Comparison of ENCODE assay signal across 8 cellular contexts in genomic region chr19:2457394-2458037, GRCh38. TPM values are rescaled to one million over a fixed set of nuclear protein-coding genes. Genes with fewer than 3 reads are reported as not detected.
A peak's percentile ranks its signal among the peaks of the same experiment; 100 is the strongest.
DNase-seq lines count a peak whose midpoint lies in the region; ATAC-seq and TF ChIP-seq lines count a peak whose summit lies in the region.

No MANE protein-coding gene starts in this region.

- H3K27me3 ChIP-seq in right atrium auricular region = no peaks in the 10 kb centered on the region
- no peaks in the 10 kb centered on the region for H3K27me3 ChIP-seq in brain microvascular endothelial cell (replicated peaks)
- H3K27me3 ChIP-seq in mucosa of rectum (ENCODE audit: control insufficient read depth in 2 of 2, insufficient read depth in 2 of 2, low read length in 2 of 2) = no peaks in the 10 kb centered on the region

- peak overlapping the region; percentile 29 to 94 for H3K4me3 ChIP-seq in right atrium auricular region
- H3K4me3 ChIP-seq in brain microvascular endothelial cell (ENCODE audit: low read depth, low read length) = peak overlapping the region; percentile 41
- H3K4me3 ChIP-seq in mucosa of rectum (ENCODE audit: low read length in 2 of 2) = peak overlapping the region; percentile 72 to 76

- H3K36me3 ChIP-seq in right atrium auricular region = no peaks in the 10 kb centered on the region
- H3K36me3 ChIP-seq in brain microvascular endothelial cell (replicated peaks) = no peaks in the 10 kb centered on the region
- H3K36me3 ChIP-seq in mucosa of rectum (ENCODE audit: control insufficient read depth in 2 of 2, insufficient read depth in 2 of 2, low read length in 2 of 2) = no peaks in the 10 kb centered on the region

- H3K4me1 ChIP-seq in right atrium auricular region = peaks cover 0 to 32% of the 10 kb centered on the region in 2 donors
- peaks cover 11 to 16% of the 10 kb centered on the region in 2 donors for H3K4me1 ChIP-seq in mucosa of rectum (ENCODE audit: control insufficient read depth in 2 of 2, insufficient read depth in 2 of 2, low read length in 2 of 2)

- DNase-seq in right atrium auricular region (ENCODE audit: low spot score) (no peak), cardiac septum (ENCODE audit: low spot score) (no peak), brain microvascular endothelial cell (no peak), DMS53 treated with DMSO at 0.1 percent for 48 hours (lab: John Stamatoyannopoulos, UW; ENCODE audit: unreplicated experiment) (no peak), NCI-H774 (lab: John Stamatoyannopoulos, UW) (no peak)

- intact Hi-C loops in cardiac septum (cut with DNase I) = no loop called here

- ATAC-seq in GM19395 (IDR thresholded peaks at IDR 0.05; ENCODE audit: unreplicated experiment) = no peak
- no peak for ATAC-seq in HG02973 (IDR thresholded peaks at IDR 0.05; ENCODE audit: unreplicated experiment)

- H3K9me3 ChIP-seq in right atrium auricular region (no peaks in the 10 kb centered on the region), mucosa of rectum (ENCODE audit: control insufficient read depth in 2 of 2, low read length in 2 of 2) (no peaks in the 10 kb centered on the region)

- in situ Hi-C loops in brain microvascular endothelial cell (cut with HindIII; ENCODE audit: low pct_ligation_motif_present, low sequenced_read_pairs) = no loop called here

- peak overlapping the region in 1 of 2 donors; percentile 71 for H3K9ac ChIP-seq in mucosa of rectum (ENCODE audit: low read depth in 1 of 2, low read length in 2 of 2)

- H3K27ac ChIP-seq in right atrium auricular region (peak overlapping the region; percentile 54 to 80), brain microvascular endothelial cell (peak overlapping the region; percentile 38), mucosa of rectum (ENCODE audit: low read depth in 2 of 2, low read length in 2 of 2) (peak overlapping the region; percentile 70 to 79)

- no peak for TF ChIP-seq CTCF in right atrium auricular region (IDR thresholded peaks at IDR 0.05)
- TF ChIP-seq CTCF in brain microvascular endothelial cell (IDR thresholded peaks at IDR 0.05; ENCODE audit: low read depth, low read length, missing control alignments) = no peak

RNA-seq across cellular contexts. Expression of gene LMNB2, which starts 0.8 kb away (rescaled TPM):
- 10 to 100 TPM in 1 of 2 donors, 1 to 10 TPM in 1; 9.9 to 16.2 TPM for total RNA-seq in right atrium auricular region
- total RNA-seq in cardiac septum = 13.2 TPM

RNA-seq across cellular contexts. Expression of gene GADD45B, which starts 18.4 kb away (rescaled TPM):
- total RNA-seq in right atrium auricular region (100 to 1,000 TPM; 205 to 218 TPM), cardiac septum (54.4 TPM)

RNA-seq across cellular contexts. Expression of gene TIMM13, which starts 30.1 kb away (rescaled TPM):
- total RNA-seq in right atrium auricular region = 10 to 100 TPM; 37.1 to 37.2 TPM
- 57.3 TPM for total RNA-seq in cardiac septum
